Comparison of ENCODE assay signal across 11 cellular contexts in genomic region chr1:8382608-8383525, GRCh38.
DNase-seq lines count a peak whose midpoint lies in the region; ATAC-seq and TF ChIP-seq lines count a peak whose summit lies in the region.
"Had no signal": no experiment of that assay in that cellular context is flagged by ENCODE, and none has a peak within 500 bp of the region (broad histone marks: within the 10 kb centered on the region; RNA-seq: fewer than 3 reads in every experiment).

No MANE protein-coding gene starts in this region.

- H3K27me3 Mint-ChIP-seq in activated T-cell treated with anti-CD3 and anti-CD28 coated beads, Interleukin-2, amount 50 U/mL, for 72 hours (ENCODE audit: low read depth), result no peaks in the 10 kb centered on the region
- no peaks in the 10 kb centered on the region for H3K27me3 Mint-ChIP-seq in T-helper 2 cell treated with Interferon-gamma antibody and Interleukin-4, amounts not matched to agents 5 μg/mL and 100 μg/mL, for 36 hours (ENCODE audit: low read depth)
- H3K27me3 Mint-ChIP-seq in stimulated activated naive CD8-positive, alpha-beta T cell treated with anti-CD3 and anti-CD28 coated beads, Interleukin-15, amount 100 ng/mL, for 72 hours, result no peaks in the 10 kb centered on the region

- no peak for ATAC-seq in activated T-cell treated with anti-CD3 and anti-CD28 coated beads, Interleukin-2, amount 50 U/mL, for 72 hours (replicated peaks in 1 of 2)
- ATAC-seq in gastroesophageal sphincter (no peak), HG02798 (IDR thresholded peaks at IDR 0.05; ENCODE audit: poor library complexity, unreplicated experiment) (no peak)
- no peak for ATAC-seq in stimulated activated naive CD8-positive, alpha-beta T cell treated with anti-CD3 and anti-CD28 coated beads, Interleukin-15, amount 100 ng/mL, for 72 hours

- H3K27ac ChIP-seq in gastroesophageal sphincter (peak overlapping the region in 3 of 4 donors; percentile 88 to 94 (median 92)), MM.1S (ENCODE audit: low read length) (no peak overlapping the region)

- DNase-seq in activated T-cell treated with anti-CD3 and anti-CD28 coated beads, Interleukin-2, amount 50 U/mL, for 72 hours, result no peak
- no peak for DNase-seq in activated T-cell treated with anti-CD3 and anti-CD28 coated beads, Interleukin-2, amount 50 U/mL, for 48 hours
- DNase-seq in T-helper 2 cell treated with Interferon-gamma antibody and Interleukin-4, amounts not matched to agents 5 μg/mL and 100 μg/mL, for 36 hours (ENCODE audit: low spot score), result no peak
- no peak for DNase-seq in stimulated activated naive CD8-positive, alpha-beta T cell treated with anti-CD3 and anti-CD28 coated beads, Interleukin-15, amount 100 ng/mL, for 72 hours
- DNase-seq in MM.1S (no peak), NCI-H1105 treated with DMSO at 0.1 percent for 48 hours (lab: John Stamatoyannopoulos, UW) (no peak)
- DNase-seq: NCI-H526 had no signal

- H3K4me3 Mint-ChIP-seq in activated T-cell treated with anti-CD3 and anti-CD28 coated beads, Interleukin-2, amount 50 U/mL, for 72 hours, result peak overlapping the region; percentile 60 to 64
- H3K4me3 Mint-ChIP-seq in T-helper 2 cell treated with Interferon-gamma antibody and Interleukin-4, amounts not matched to agents 5 μg/mL and 100 μg/mL, for 36 hours, result peak overlapping the region; percentile 55
- peak overlapping the region; percentile 33 to 48 for H3K4me3 Mint-ChIP-seq in stimulated activated naive CD8-positive, alpha-beta T cell treated with anti-CD3 and anti-CD28 coated beads, Interleukin-15, amount 100 ng/mL, for 72 hours

- peaks cover 72% of the 10 kb centered on the region for H3K4me1 Mint-ChIP-seq in activated T-cell treated with anti-CD3 and anti-CD28 coated beads, Interleukin-2, amount 50 U/mL, for 72 hours (ENCODE audit: low read depth)
- peaks cover 43% of the 10 kb centered on the region for H3K4me1 Mint-ChIP-seq in T-helper 2 cell treated with Interferon-gamma antibody and Interleukin-4, amounts not matched to agents 5 μg/mL and 100 μg/mL, for 36 hours (ENCODE audit: low read depth)
- peaks cover 71% of the 10 kb centered on the region for H3K4me1 Mint-ChIP-seq in stimulated activated naive CD8-positive, alpha-beta T cell treated with anti-CD3 and anti-CD28 coated beads, Interleukin-15, amount 100 ng/mL, for 72 hours

- no peaks in the 10 kb centered on the region for H3K9me3 Mint-ChIP-seq in activated T-cell treated with anti-CD3 and anti-CD28 coated beads, Interleukin-2, amount 50 U/mL, for 72 hours
- no peaks in the 10 kb centered on the region for H3K9me3 Mint-ChIP-seq in T-helper 2 cell treated with Interferon-gamma antibody and Interleukin-4, amounts not matched to agents 5 μg/mL and 100 μg/mL, for 36 hours
- no peaks in the 10 kb centered on the region for H3K9me3 Mint-ChIP-seq in stimulated activated naive CD8-positive, alpha-beta T cell treated with anti-CD3 and anti-CD28 coated beads, Interleukin-15, amount 100 ng/mL, for 72 hours

- no peaks in the 10 kb centered on the region for H3K9me2 ChIP-seq in MM.1S (replicated peaks; ENCODE audit: insufficient read depth, low read length)

- H3K27me3 ChIP-seq in gastroesophageal sphincter (no peaks in the 10 kb centered on the region), MM.1S (replicated peaks; ENCODE audit: insufficient read depth, low read length) (no peaks in the 10 kb centered on the region)

- TF ChIP-seq EP300 in gastroesophageal sphincter (IDR thresholded peaks at IDR 0.05), result no peak

- no peaks in the 10 kb centered on the region for H3K36me3 ChIP-seq in gastroesophageal sphincter
- H3K36me3 ChIP-seq in MM.1S (replicated peaks; ENCODE audit: insufficient read depth, low read length), result no peaks in the 10 kb centered on the region

- no peak overlapping the region for H3K9ac ChIP-seq in MM.1S (ENCODE audit: low read length)

- peaks cover 18% of the 10 kb centered on the region for H3K79me2 ChIP-seq in MM.1S (ENCODE audit: low read length)

- H3K36me3 Mint-ChIP-seq in activated T-cell treated with anti-CD3 and anti-CD28 coated beads, Interleukin-2, amount 50 U/mL, for 72 hours (ENCODE audit: insufficient read depth in 2 of 2), result peaks cover 3 to 5% of the 10 kb centered on the region in 2 donors
- peaks cover 14% of the 10 kb centered on the region for H3K36me3 Mint-ChIP-seq in T-helper 2 cell treated with Interferon-gamma antibody and Interleukin-4, amounts not matched to agents 5 μg/mL and 100 μg/mL, for 36 hours (ENCODE audit: low read depth)

- WGBS in gastroesophageal sphincter (ENCODE audit: low coverage in 1 of 2), 2 donors, result 56 to 57% methylated on average over 7 to 15 of the region's 15 CpGs

- peak overlapping the region; percentile 30 for H3K27ac Mint-ChIP-seq in activated T-cell treated with anti-CD3 and anti-CD28 coated beads, Interleukin-2, amount 50 U/mL, for 72 hours
- peak overlapping the region; percentile 42 for H3K27ac Mint-ChIP-seq in T-helper 2 cell treated with Interferon-gamma antibody and Interleukin-4, amounts not matched to agents 5 μg/mL and 100 μg/mL, for 36 hours
- no peak overlapping the region for H3K27ac Mint-ChIP-seq in stimulated activated naive CD8-positive, alpha-beta T cell treated with anti-CD3 and anti-CD28 coated beads, Interleukin-15, amount 100 ng/mL, for 72 hours

- no peak overlapping the region for H3K4me3 ChIP-seq in gastroesophageal sphincter
- H3K4me3 ChIP-seq in MM.1S (ENCODE audit: low read length), result no peak overlapping the region
- H3K4me3 ChIP-seq: lung, skin epidermis had no signal

- no peak for TF ChIP-seq POLR2A in gastroesophageal sphincter (IDR thresholded peaks at IDR 0.05)

- H2AFZ ChIP-seq in MM.1S (ENCODE audit: low read length), result no peak overlapping the region

- H4K20me1 ChIP-seq in MM.1S (ENCODE audit: insufficient read depth, low read length), result no peaks in the 10 kb centered on the region; the same call in 1 of the 2 replicates

- no peaks in the 10 kb centered on the region for H3F3A ChIP-seq in MM.1S (ENCODE audit: insufficient read depth, low read length)

- no peak overlapping the region for H3K4me2 ChIP-seq in MM.1S (ENCODE audit: low read depth, low read length)

- H3K9me3 ChIP-seq in gastroesophageal sphincter (no peaks in the 10 kb centered on the region), MM.1S (replicated peaks; ENCODE audit: insufficient read depth, low read length) (no peaks in the 10 kb centered on the region)

- TF ChIP-seq CTCF in gastroesophageal sphincter (IDR thresholded peaks at IDR 0.05) (no peak), MM.1S (IDR thresholded peaks at IDR 0.05; ENCODE audit: low read length) (no peak)

- peaks cover 28 to 98% (median 52%) of the 10 kb centered on the region in 3 donors for H3K4me1 ChIP-seq in gastroesophageal sphincter
- H3K4me1 ChIP-seq in MM.1S (ENCODE audit: low read length), result no peaks in the 10 kb centered on the region

Comparison
In these comparisons a context has a peak if more than half of its experiments do, and no peak if none do; other contexts are left out.
1. H3K27ac Mint-ChIP-seq: peak in activated T-cell treated with anti-CD3 and anti-CD28 coated beads, Interleukin-2, amount 50 U/mL, for 72 hours (single experiment) and T-helper 2 cell treated with Interferon-gamma antibody and Interleukin-4, amounts not matched to agents 5 μg/mL and 100 μg/mL, for 36 hours (single experiment); none in stimulated activated naive CD8-positive, alpha-beta T cell treated with anti-CD3 and anti-CD28 coated beads, Interleukin-15, amount 100 ng/mL, for 72 hours (0 of 2).
2. Peak in every context shown above with its lines, with median percentiles within 50 percentile points of each other: H3K4me3 Mint-ChIP-seq.